ENCODE assay signal across 8 cellular contexts in genomic region chr15:56733131-56734012, GRCh38. TPM values are rescaled to one million over a fixed set of nuclear protein-coding genes. Genes with fewer than 3 reads are reported as not detected.
DNase-seq lines count a peak whose midpoint lies in the region; TF ChIP-seq lines count a peak whose summit lies in the region.

Gene ZNF280D, minus strand, starts transcription at chr15:56733509. Its CDS starts 26,400 bp downstream, at chr15:56707109.

- H3K18ac ChIP-seq in trophoblast cell (ENCODE audit: low read length) = peak within 1 kb of the TSS; percentile 93

- peak within 1 kb of the TSS; percentile 69 for H3K9ac ChIP-seq in SU-DHL-6 (ENCODE audit: low read length)
- H3K9ac ChIP-seq in trophoblast cell (ENCODE audit: low read length) = peak within 1 kb of the TSS; percentile 89

- H3K9me3 ChIP-seq in SU-DHL-6 (ENCODE audit: insufficient read depth, low read length) (no peaks in the 10 kb centered on the region), trophoblast cell (ENCODE audit: insufficient read depth, low read depth, low read length) (peaks cover 1% of the 10 kb centered on the region), tibial nerve (no peaks in the 10 kb centered on the region)

- H3K27me3 ChIP-seq in SU-DHL-6 (ENCODE audit: low read length) (no peaks in the 10 kb centered on the region), trophoblast cell (ENCODE audit: insufficient read depth, low read length) (no peaks in the 10 kb centered on the region), tibial nerve (no peaks in the 10 kb centered on the region)

- H3K23ac ChIP-seq in trophoblast cell (ENCODE audit: low read length) = no peak within 1 kb of the TSS

- TF ChIP-seq POLR2A in tibial nerve (IDR thresholded peaks at IDR 0.05) = peak; percentile 36 to 47

- H2BK5ac ChIP-seq in trophoblast cell (ENCODE audit: low read depth, low read length, poor library complexity) = peak within 1 kb of the TSS; percentile 89

- peaks cover 33% of the 10 kb centered on the region for H3K36me3 Mint-ChIP-seq in activated naive CD8-positive, alpha-beta T cell treated with anti-CD3 and anti-CD28 coated beads for 36 hours

- peaks cover 11% of the 10 kb centered on the region for H3K79me1 ChIP-seq in trophoblast cell (ENCODE audit: low read length)

- no peak for TF ChIP-seq CTCF in HFF-Myc (IDR thresholded peaks at IDR 0.05; ENCODE audit: low read depth, low read length, missing control alignments)
- no peak for TF ChIP-seq CTCF in SU-DHL-6 (IDR thresholded peaks at IDR 0.05; ENCODE audit: insufficient read depth, low read length, poor library complexity, severe bottlenecking)
- TF ChIP-seq CTCF in tibial nerve (IDR thresholded peaks at IDR 0.05) = peak in 2 of 5 experiments; percentile 11 to 15

- peaks cover 8 to 15% of the 10 kb centered on the region in 2 experiments for H3K4me1 ChIP-seq in trophoblast cell (ENCODE audit: control insufficient read depth in 1 of 2, insufficient read depth in 2 of 2, low read length in 2 of 2)
- H3K4me1 ChIP-seq in tibial nerve = peaks cover 5 to 42% (median 28%) of the 10 kb centered on the region in 4 donors

- peak within 1 kb of the TSS; percentile 90 for H4K8ac ChIP-seq in trophoblast cell (ENCODE audit: low read depth, low read length)

- peak in 1 of 2 donors; percentile 62 for TF ChIP-seq EP300 in tibial nerve (IDR thresholded peaks at IDR 0.05)

- H2AFZ ChIP-seq in SU-DHL-6 (ENCODE audit: low read depth, low read length, severe bottlenecking) = peak within 1 kb of the TSS; percentile 68
- H2AFZ ChIP-seq in trophoblast cell (ENCODE audit: insufficient read depth, low read length, poor library complexity) = peak within 1 kb of the TSS; percentile 99

- peak within 1 kb of the TSS; percentile 94 for H2BK120ac ChIP-seq in trophoblast cell (ENCODE audit: insufficient read depth, low read length, poor library complexity)

- H3K36me3 ChIP-seq in SU-DHL-6 (ENCODE audit: low read length) (no peaks in the 10 kb centered on the region), trophoblast cell (ENCODE audit: control insufficient read depth in 1 of 2, insufficient read depth in 2 of 2, low read length in 2 of 2) (no peaks in the 10 kb centered on the region), tibial nerve (no peaks in the 10 kb centered on the region)

- peaks cover 21% of the 10 kb centered on the region; the same call in 1 of the 2 replicates for H3K79me2 ChIP-seq in SU-DHL-6 (ENCODE audit: insufficient read depth, low read length)
- H3K79me2 ChIP-seq in trophoblast cell (ENCODE audit: control insufficient read depth, insufficient read depth, low read length, poor library complexity) = peaks cover 8% of the 10 kb centered on the region

- intact Hi-C loops in head of caudate nucleus (cut with DNase I) = loop anchor here (2.0 to 5.0 kb wide), 2 partner anchors 153 to 184 kb away; partner anchors contain the start of gene TCF12

- H2BK12ac ChIP-seq in trophoblast cell (ENCODE audit: low read length) = peak within 1 kb of the TSS; percentile 85

- H3K4ac ChIP-seq in trophoblast cell (ENCODE audit: low read depth, low read length) = peak within 1 kb of the TSS; percentile 64

- peak within 1 kb of the TSS; percentile 96 for H4K91ac ChIP-seq in trophoblast cell (ENCODE audit: low read depth, low read length)

- peak within 1 kb of the TSS; percentile 65 for H3K4me3 ChIP-seq in HFF-Myc (replicated peaks; ENCODE audit: low read depth, low read length)
- H3K4me3 ChIP-seq in SU-DHL-6 (ENCODE audit: insufficient read depth, low read length, poor library complexity, severe bottlenecking) = peak within 1 kb of the TSS; percentile 57
- H3K4me3 ChIP-seq in trophoblast cell (ENCODE audit: low read depth, low read length) = peak within 1 kb of the TSS; percentile 75
- H3K4me3 ChIP-seq in tibial nerve = peak within 1 kb of the TSS; percentile 56 to 93 (median 74)

- H3K9me3 Mint-ChIP-seq in activated naive CD8-positive, alpha-beta T cell treated with anti-CD3 and anti-CD28 coated beads for 36 hours = peaks cover 9% of the 10 kb centered on the region

- no CpG with 5 or more reads among the region's 101 CpGs for WGBS in trophoblast cell (ENCODE audit: extremely low coverage, insufficient coverage, insufficient read length)
- 10 to 16% methylated on average over 57 to 79 of the region's 101 CpGs for WGBS in tibial nerve, 2 donors

- peak within 1 kb of the TSS; percentile 97 for H3K4me3 Mint-ChIP-seq in activated naive CD8-positive, alpha-beta T cell treated with anti-CD3 and anti-CD28 coated beads for 36 hours

- peak within 1 kb of the TSS; percentile 98 for H3K27ac Mint-ChIP-seq in activated naive CD8-positive, alpha-beta T cell treated with anti-CD3 and anti-CD28 coated beads for 36 hours

- H3K9me2 ChIP-seq in SU-DHL-6 (replicated peaks; ENCODE audit: insufficient read depth, low read length) = no peaks in the 10 kb centered on the region

- DNase-seq in GM04504 (ENCODE audit: low read depth) (peak; percentile 79), HFF-Myc (ENCODE audit: extremely low read depth, low read depth) (peak; percentile 59), NCI-H1048 (lab: John Stamatoyannopoulos, UW) (peak; percentile 67), head of caudate nucleus (peak; percentile 72 to 96 (median 89)), trophoblast cell (peak; percentile 73 to 81), tibial nerve (ENCODE audit: low spot score in 2 of 2) (peak; percentile 81 to 83)
- peak; percentile 83 for DNase-seq in activated naive CD8-positive, alpha-beta T cell treated with anti-CD3 and anti-CD28 coated beads for 36 hours

- peak within 1 kb of the TSS; percentile 95 for H3K14ac ChIP-seq in trophoblast cell (ENCODE audit: low read length)

- H3K4me1 Mint-ChIP-seq in activated naive CD8-positive, alpha-beta T cell treated with anti-CD3 and anti-CD28 coated beads for 36 hours = peaks cover 32% of the 10 kb centered on the region

- H3K27me3 Mint-ChIP-seq in activated naive CD8-positive, alpha-beta T cell treated with anti-CD3 and anti-CD28 coated beads for 36 hours = no peaks in the 10 kb centered on the region

- H4K12ac ChIP-seq in trophoblast cell (ENCODE audit: low read depth, low read length) = peak within 1 kb of the TSS; percentile 61

- H2AK5ac ChIP-seq in trophoblast cell (ENCODE audit: low read length) = peak within 1 kb of the TSS; percentile 88

- H3K4me2 ChIP-seq in SU-DHL-6 (ENCODE audit: low read depth, low read length, poor library complexity, severe bottlenecking) (peak within 1 kb of the TSS; percentile 72), trophoblast cell (ENCODE audit: low read length) (peak within 1 kb of the TSS; percentile 64)

- no peaks in the 10 kb centered on the region for H4K20me1 ChIP-seq in SU-DHL-6 (ENCODE audit: low read depth, low read length)

- peak within 1 kb of the TSS; percentile 10; the same call in 1 of the 2 replicates for H3K27ac ChIP-seq in SU-DHL-6 (ENCODE audit: low read depth, low read length)
- peak within 1 kb of the TSS; percentile 84 for H3K27ac ChIP-seq in trophoblast cell (ENCODE audit: low read depth, low read length)
- peak within 1 kb of the TSS; percentile 93 to 100 (median 96) for H3K27ac ChIP-seq in tibial nerve

- H3F3A ChIP-seq in SU-DHL-6 (ENCODE audit: insufficient read depth) = peaks cover 14% of the 10 kb centered on the region; the same call in 1 of the 2 replicates

RNA-seq across cellular contexts. Expression of gene ZNF280D, which starts in this region (rescaled TPM):
- total RNA-seq in activated naive CD8-positive, alpha-beta T cell treated with anti-CD3 and anti-CD28 coated beads for 36 hours = 10 to 100 TPM; 14.6 to 20.8 TPM
- polyA plus RNA-seq in trophoblast cell (2013) = 4.6 TPM in 2 replicates
- 100 to 1,000 TPM in 1 of 4 donors, 10 to 100 TPM in 3; 60.6 to 107 (median 75.2) TPM for total RNA-seq in tibial nerve

Comparison
In these comparisons a context has a peak if more than half of its experiments do, and no peak if none do; other contexts are left out.
1. Peak in every context shown above with its lines: DNase-seq, H3K4me3 ChIP-seq and H3K27ac ChIP-seq.
2. H3K27ac ChIP-seq: peak in every context shown above with its lines; median percentile 96 in tibial nerve; 84 in trophoblast cell; 10 in SU-DHL-6.